In genomic region chr7:491292-491957, GRCh38 we compare ENCODE assay signal across 26 cellular contexts. TPM values are rescaled to one million over a fixed set of nuclear protein-coding genes. Genes with fewer than 3 reads are reported as not detected.
DNase-seq lines count a peak whose midpoint lies in the region; ATAC-seq and TF ChIP-seq lines count a peak whose summit lies in the region.
"Had no signal": no experiment of that assay in that cellular context is flagged by ENCODE, and none has a peak within 500 bp of the region (broad histone marks: within the 10 kb centered on the region; RNA-seq: fewer than 3 reads in every experiment).

No MANE protein-coding gene starts in this region.

- H3K27me3 Mint-ChIP-seq in natural killer cell treated with Interleukin-12 subunit alpha and Interleukin-12 subunit beta and Interleukin-15 and Interleukin-18, amount 100 ng/mL, for 72 hours, result peaks cover 5 to 17% of the 10 kb centered on the region in 2 donors
- peaks cover 5 to 10% of the 10 kb centered on the region in 2 donors for H3K27me3 Mint-ChIP-seq in natural killer cell (ENCODE audit: low read depth in 2 of 2)
- H3K27me3 Mint-ChIP-seq in stimulated activated naive B cell treated with anti-CD40 and anti-IgM and Interleukin-4, amounts not matched to agents 10 μg/mL and 1 μg/mL and 100 μg/mL, for 72 hours, result peaks cover 4 to 16% of the 10 kb centered on the region in 2 donors
- peaks cover 2% of the 10 kb centered on the region for H3K27me3 Mint-ChIP-seq in activated naive CD8-positive, alpha-beta T cell treated with anti-CD3 and anti-CD28 coated beads, Interleukin-2, amount 50 U/mL, for 24 hours
- H3K27me3 Mint-ChIP-seq: activated naive CD8-positive, alpha-beta T cell had no signal

- H3K27me3 ChIP-seq in right cardiac atrium (ENCODE audit: control insufficient read depth, insufficient read depth) (no peaks in the 10 kb centered on the region), neuronal stem cell (ENCODE audit: control insufficient read depth in 3 of 3, insufficient read depth in 3 of 3, low read depth in 1 of 3, low read length in 3 of 3) (peaks cover 0 to 2% (median 0%) of the 10 kb centered on the region in 3 experiments)
- H3K27me3 ChIP-seq: BE2C, dorsolateral prefrontal cortex had no signal

- no peaks in the 10 kb centered on the region for H3K9me3 Mint-ChIP-seq in natural killer cell treated with Interleukin-12 subunit alpha and Interleukin-12 subunit beta and Interleukin-15 and Interleukin-18, amount 100 ng/mL, for 72 hours
- no peaks in the 10 kb centered on the region for H3K9me3 Mint-ChIP-seq in natural killer cell
- no peaks in the 10 kb centered on the region for H3K9me3 Mint-ChIP-seq in stimulated activated naive B cell treated with anti-CD40 and anti-IgM and Interleukin-4, amounts not matched to agents 10 μg/mL and 1 μg/mL and 100 μg/mL, for 72 hours
- no peaks in the 10 kb centered on the region for H3K9me3 Mint-ChIP-seq in activated naive CD8-positive, alpha-beta T cell treated with anti-CD3 and anti-CD28 coated beads, Interleukin-2, amount 50 U/mL, for 24 hours
- H3K9me3 Mint-ChIP-seq: activated CD4-positive, alpha-beta memory T cell treated with anti-CD3 and anti-CD28 coated beads for 36 hours; IgD-negative memory B cell; naive thymus-derived CD8-positive, alpha-beta T cell had no signal

- H3K36me3 Mint-ChIP-seq in natural killer cell treated with Interleukin-12 subunit alpha and Interleukin-12 subunit beta and Interleukin-15 and Interleukin-18, amount 100 ng/mL, for 72 hours, result no peaks in the 10 kb centered on the region
- H3K36me3 Mint-ChIP-seq in natural killer cell, result no peaks in the 10 kb centered on the region
- peaks cover 0 to 7% of the 10 kb centered on the region in 2 donors for H3K36me3 Mint-ChIP-seq in stimulated activated naive B cell treated with anti-CD40 and anti-IgM and Interleukin-4, amounts not matched to agents 10 μg/mL and 1 μg/mL and 100 μg/mL, for 72 hours
- no peaks in the 10 kb centered on the region for H3K36me3 Mint-ChIP-seq in activated naive CD8-positive, alpha-beta T cell treated with anti-CD3 and anti-CD28 coated beads, Interleukin-2, amount 50 U/mL, for 24 hours (ENCODE audit: low read depth)
- H3K36me3 Mint-ChIP-seq: activated CD4-positive, alpha-beta memory T cell treated with anti-CD3 and anti-CD28 coated beads for 36 hours; activated naive CD8-positive, alpha-beta T cell; naive thymus-derived CD8-positive, alpha-beta T cell had no signal

- peak overlapping the region; percentile 56 for H3K14ac ChIP-seq in neuronal stem cell (ENCODE audit: low read length)

- H3K4ac ChIP-seq in neuronal stem cell (ENCODE audit: low read length), result no peak overlapping the region

- H2BK120ac ChIP-seq in neuronal stem cell (ENCODE audit: low read depth, low read length), result peak overlapping the region; percentile 61

- H3K4me3 ChIP-seq in right cardiac atrium (ENCODE audit: low read length) (no peak overlapping the region), neuronal stem cell (ENCODE audit: low read length in 2 of 2) (no peak overlapping the region)
- H3K4me3 ChIP-seq: A549, dorsolateral prefrontal cortex, GM12878, skin epidermis had no signal

- ATAC-seq in natural killer cell treated with Interleukin-12 subunit alpha and Interleukin-12 subunit beta and Interleukin-15 and Interleukin-18, amount 100 ng/mL, for 72 hours, result no peak
- ATAC-seq in natural killer cell (no peak), right cardiac atrium (no peak), GM19351 (IDR thresholded peaks at IDR 0.05; ENCODE audit: unreplicated experiment) (no peak)
- no peak for ATAC-seq in stimulated activated naive B cell treated with anti-CD40 and anti-IgM and Interleukin-4, amounts not matched to agents 10 μg/mL and 1 μg/mL and 100 μg/mL, for 72 hours (replicated peaks)
- ATAC-seq in activated naive CD8-positive, alpha-beta T cell treated with anti-CD3 and anti-CD28 coated beads, Interleukin-2, amount 50 U/mL, for 24 hours, result no peak
- ATAC-seq: activated CD4-positive, CD25-positive, alpha-beta regulatory T cell treated with anti-CD3 and anti-CD28 coated beads, Interleukin-2, amount 50 U/mL, for 24 hours; naive thymus-derived CD8-positive, alpha-beta T cell had no signal

- H3K4me2 ChIP-seq in neuronal stem cell (ENCODE audit: insufficient read depth, low read length, poor library complexity, severe bottlenecking), result no peak overlapping the region
- H3K4me2 ChIP-seq: A549 had no signal

- peak overlapping the region; percentile 76 for H3K18ac ChIP-seq in neuronal stem cell (ENCODE audit: low read length)

- H3K79me1 ChIP-seq in neuronal stem cell (ENCODE audit: low read depth, low read length), result no peaks in the 10 kb centered on the region

- H3K4me3 Mint-ChIP-seq in natural killer cell treated with Interleukin-12 subunit alpha and Interleukin-12 subunit beta and Interleukin-15 and Interleukin-18, amount 100 ng/mL, for 72 hours, result no peak overlapping the region
- no peak overlapping the region for H3K4me3 Mint-ChIP-seq in natural killer cell
- H3K4me3 Mint-ChIP-seq in stimulated activated naive B cell treated with anti-CD40 and anti-IgM and Interleukin-4, amounts not matched to agents 10 μg/mL and 1 μg/mL and 100 μg/mL, for 72 hours, result no peak overlapping the region
- no peak overlapping the region for H3K4me3 Mint-ChIP-seq in activated naive CD8-positive, alpha-beta T cell treated with anti-CD3 and anti-CD28 coated beads, Interleukin-2, amount 50 U/mL, for 24 hours
- H3K4me3 Mint-ChIP-seq: activated CD4-positive, alpha-beta memory T cell treated with anti-CD3 and anti-CD28 coated beads for 36 hours; activated naive CD8-positive, alpha-beta T cell; IgD-negative memory B cell; naive thymus-derived CD8-positive, alpha-beta T cell had no signal

- no peak overlapping the region for H3K9ac ChIP-seq in neuronal stem cell (ENCODE audit: low read depth, low read length, poor library complexity)

- H3K27ac ChIP-seq in right cardiac atrium (ENCODE audit: low read length) (no peak overlapping the region), neuronal stem cell (replicated peaks; ENCODE audit: low read length) (no peak overlapping the region)
- H3K27ac ChIP-seq: A549, dorsolateral prefrontal cortex had no signal

- 82% methylated on average over 22 of the region's 22 CpGs for WGBS in right cardiac atrium
- WGBS in neuronal stem cell (ENCODE audit: extremely low coverage in 2 of 2, insufficient read length in 2 of 2, insufficient replicate concordance in 1 of 2), 2 donors, result no CpG with 5 or more reads among the region's 22 CpGs

- no peak overlapping the region for H2AFZ ChIP-seq in neuronal stem cell (ENCODE audit: low read length)

- peaks cover 0 to 3% of the 10 kb centered on the region in 2 donors for H3K4me1 Mint-ChIP-seq in natural killer cell treated with Interleukin-12 subunit alpha and Interleukin-12 subunit beta and Interleukin-15 and Interleukin-18, amount 100 ng/mL, for 72 hours (ENCODE audit: low read depth in 2 of 2)
- no peaks in the 10 kb centered on the region for H3K4me1 Mint-ChIP-seq in natural killer cell
- H3K4me1 Mint-ChIP-seq in stimulated activated naive B cell treated with anti-CD40 and anti-IgM and Interleukin-4, amounts not matched to agents 10 μg/mL and 1 μg/mL and 100 μg/mL, for 72 hours, result peaks cover 2 to 5% of the 10 kb centered on the region in 2 donors
- no peaks in the 10 kb centered on the region for H3K4me1 Mint-ChIP-seq in activated naive CD8-positive, alpha-beta T cell treated with anti-CD3 and anti-CD28 coated beads, Interleukin-2, amount 50 U/mL, for 24 hours
- H3K4me1 Mint-ChIP-seq: IgD-negative memory B cell; naive thymus-derived CD8-positive, alpha-beta T cell had no signal

- H3K4me1 ChIP-seq in right cardiac atrium (ENCODE audit: control insufficient read depth, insufficient read depth, low read length), result peaks cover 1% of the 10 kb centered on the region
- no peaks in the 10 kb centered on the region for H3K4me1 ChIP-seq in neuronal stem cell (ENCODE audit: control insufficient read depth in 2 of 2, insufficient read depth in 1 of 2, low read depth in 1 of 2, low read length in 2 of 2)
- H3K4me1 ChIP-seq: A549, BE2C had no signal

- H3K36me3 ChIP-seq in neuronal stem cell (replicated peaks in 1 of 2; ENCODE audit: control insufficient read depth in 2 of 2, insufficient read depth in 2 of 2, low read length in 2 of 2), result no peaks in the 10 kb centered on the region
- H3K36me3 ChIP-seq: BE2C had no signal

- peak; percentile 58 for DNase-seq in natural killer cell treated with Interleukin-12 subunit alpha and Interleukin-12 subunit beta and Interleukin-15 and Interleukin-18, amount 100 ng/mL, for 72 hours (ENCODE audit: low spot score)
- no peak for DNase-seq in natural killer cell
- peak; percentile 7 to 48 (median 47) for DNase-seq in right cardiac atrium
- DNase-seq in neuronal stem cell (ENCODE audit: low spot score), result no peak
- DNase-seq in stimulated activated naive B cell treated with anti-CD40 and anti-IgM and Interleukin-4, amounts not matched to agents 10 μg/mL and 1 μg/mL and 100 μg/mL, for 72 hours, result no peak
- no peak for DNase-seq in stimulated activated CD8-positive, alpha-beta memory T cell treated with anti-CD3 and anti-CD28 coated beads, Interleukin-4, amount 100 ng/mL, for 48 hours
- no peak for DNase-seq in activated naive CD8-positive, alpha-beta T cell treated with anti-CD3 and anti-CD28 coated beads, Interleukin-2, amount 50 U/mL, for 24 hours
- DNase-seq: activated CD4-positive, alpha-beta memory T cell treated with anti-CD3 and anti-CD28 coated beads for 36 hours; BE2C; HCEC 1CT; kidney glomerular epithelial cell; NCI-H1092 treated with DMSO at 0.1 percent for 48 hours; NCI-H2029 treated with DMSO at 0.1 percent for 48 hours; NCI-H446; stimulated activated CD4-positive, alpha-beta T cell treated with anti-CD3 and anti-CD28 coated beads, Interleukin-1b, Interleukin-23, amount 100 ng/mL, for 48 hours; substantia nigra had no signal

- H2AK5ac ChIP-seq in neuronal stem cell (ENCODE audit: low read depth, low read length), result peak overlapping the region; percentile 84

- intact Hi-C loops in natural killer cell (cut with micrococcal nuclease), result no loop called here
- intact Hi-C loops in right cardiac atrium (cut with DNase I), result no loop called here

- no peak overlapping the region for H4K91ac ChIP-seq in neuronal stem cell (ENCODE audit: low read depth, low read length, poor library complexity)

- H2BK5ac ChIP-seq in neuronal stem cell (ENCODE audit: low read length), result peak overlapping the region; percentile 66

- no peak for TF ChIP-seq CTCF in natural killer cell (IDR thresholded peaks at IDR 0.05)

- peak overlapping the region; percentile 73 for H2BK12ac ChIP-seq in neuronal stem cell (ENCODE audit: low read length)

- peak overlapping the region; percentile 78 for H2BK15ac ChIP-seq in neuronal stem cell (ENCODE audit: low read length)

- H3K9me3 ChIP-seq in right cardiac atrium (ENCODE audit: control insufficient read depth, low read length) (no peaks in the 10 kb centered on the region), neuronal stem cell (replicated peaks in 1 of 2; ENCODE audit: control insufficient read depth in 2 of 2, insufficient read depth in 1 of 2, low read depth in 1 of 2, low read length in 2 of 2) (peaks cover 0 to under 1% of the 10 kb centered on the region in 2 donors)
- H3K9me3 ChIP-seq: A549 had no signal

- H3K27ac Mint-ChIP-seq in natural killer cell treated with Interleukin-12 subunit alpha and Interleukin-12 subunit beta and Interleukin-15 and Interleukin-18, amount 100 ng/mL, for 72 hours, result no peak overlapping the region
- H3K27ac Mint-ChIP-seq in natural killer cell, result no peak overlapping the region
- no peak overlapping the region for H3K27ac Mint-ChIP-seq in stimulated activated naive B cell treated with anti-CD40 and anti-IgM and Interleukin-4, amounts not matched to agents 10 μg/mL and 1 μg/mL and 100 μg/mL, for 72 hours
- H3K27ac Mint-ChIP-seq in activated naive CD8-positive, alpha-beta T cell treated with anti-CD3 and anti-CD28 coated beads, Interleukin-2, amount 50 U/mL, for 24 hours, result no peak overlapping the region
- H3K27ac Mint-ChIP-seq: activated CD4-positive, alpha-beta memory T cell treated with anti-CD3 and anti-CD28 coated beads for 36 hours; activated naive CD8-positive, alpha-beta T cell; IgD-negative memory B cell had no signal

- H3K23ac ChIP-seq in neuronal stem cell (ENCODE audit: low read depth, low read length, poor library complexity), result no peak overlapping the region

- peak overlapping the region; percentile 17 for H4K8ac ChIP-seq in neuronal stem cell (ENCODE audit: low read depth, low read length)

RNA-seq across cellular contexts. Expression of gene PDGFA, which starts 28.2 kb away (rescaled TPM):
- 1 to 10 TPM; 1.3 to 5.0 TPM for total RNA-seq in natural killer cell treated with Interleukin-12 subunit alpha and Interleukin-12 subunit beta and Interleukin-15 and Interleukin-18, amount 100 ng/mL, for 72 hours
- total RNA-seq in natural killer cell (1 to 10 TPM in 2 of 3 donors, under 1 TPM in 1; 0.86 to 2.0 (median 1.5) TPM), right cardiac atrium (10 to 100 TPM; 32.2 to 44.3 (median 38.4) TPM)
- 18.3 TPM for polyA plus RNA-seq in right cardiac atrium
- polyA plus RNA-seq in neuronal stem cell (2013, experiment 1 of 2), result 6.2 TPM
- polyA plus RNA-seq in neuronal stem cell (2013, experiment 2 of 2), result 5.7 TPM
- total RNA-seq: OCI-LY7 had no signal
- polyA plus RNA-seq: IgD-negative memory B cell; naive thymus-derived CD8-positive, alpha-beta T cell had no signal

Comparison
In these comparisons a context has a peak if more than half of its experiments do, and no peak if none do; other contexts are left out.
1. DNase-seq: peak in natural killer cell treated with Interleukin-12 subunit alpha and Interleukin-12 subunit beta and Interleukin-15 and Interleukin-18, amount 100 ng/mL, for 72 hours (single experiment) and right cardiac atrium (3 of 3); none in natural killer cell (single experiment), neuronal stem cell (single experiment), stimulated activated naive B cell treated with anti-CD40 and anti-IgM and Interleukin-4, amounts not matched to agents 10 μg/mL and 1 μg/mL and 100 μg/mL, for 72 hours (single experiment), stimulated activated CD8-positive, alpha-beta memory T cell treated with anti-CD3 and anti-CD28 coated beads, Interleukin-4, amount 100 ng/mL, for 48 hours (single experiment) and activated naive CD8-positive, alpha-beta T cell treated with anti-CD3 and anti-CD28 coated beads, Interleukin-2, amount 50 U/mL, for 24 hours (single experiment).
2. RNA of gene PDGFA, which starts 28.2 kb away (total RNA-seq): 32.2 to 44.3 TPM in right cardiac atrium; 1.3 to 5.0 TPM in natural killer cell treated with Interleukin-12 subunit alpha and Interleukin-12 subunit beta and Interleukin-15 and Interleukin-18, amount 100 ng/mL, for 72 hours and 0.86 to 2.0 TPM in natural killer cell; every median in the first group is over 4 times any median in the second.